In genomic region chr13:90717451-90717936, GRCh38 we compare ENCODE assay signal across 12 cellular contexts.
DNase-seq lines count a peak whose midpoint lies in the region; ATAC-seq and TF ChIP-seq lines count a peak whose summit lies in the region.
"Had no signal": no experiment of that assay in that cellular context is flagged by ENCODE, and none has a peak within 500 bp of the region (broad histone marks: within the 10 kb centered on the region; RNA-seq: fewer than 3 reads in every experiment).

No MANE protein-coding gene starts in this region.

- CTCF ChIA-PET in Caco-2 (lab: Charles Lee) = no interaction called here

- no peak overlapping the region for H3K4me3 ChIP-seq in Caco-2 (ENCODE audit: low read depth, low read length)
- H3K4me3 ChIP-seq: psoas muscle had no signal

- DNase-seq in Caco-2 (no peak), NCI-H69 (lab: John Stamatoyannopoulos, UW) (peak; percentile 21), epithelial cell of prostate (ENCODE audit: low read depth, low spot score) (peak; percentile 26), COR-L47 (lab: John Stamatoyannopoulos, UW) (no peak), OCI-M1 (lab: John Stamatoyannopoulos, UW) (no peak)
- DNase-seq in stimulated activated CD4-positive, alpha-beta T cell treated with anti-CD3 and anti-CD28 coated beads, Interleukin-2, amount 100 ng/mL, for 24 hours = no peak
- DNase-seq: aorta, GOT3, NCI-H2029 treated with DMSO at 0.1 percent for 48 hours, psoas muscle had no signal

- H3K36me3 ChIP-seq in Caco-2 (ENCODE audit: control insufficient read depth, insufficient read depth, low read length) = no peaks in the 10 kb centered on the region

- intact Hi-C loops in Caco-2 (cut with micrococcal nuclease; ENCODE audit: unreplicated experiment) = loop anchor here (5.0 kb wide), 1 partner anchor 150 kb away; no protein-coding TSS in a partner anchor

- H3K4me1 Mint-ChIP-seq in Caco-2 (ENCODE audit: low read depth, unreplicated experiment) = peaks cover 16% of the 10 kb centered on the region
- H3K4me1 Mint-ChIP-seq in nephron = peaks cover 13% of the 10 kb centered on the region

- BruUV-seq in Caco-2 (replicated peaks; lab: Mats Ljungman, UMichigan) = no TSS peak

- H3K27ac ChIP-seq in epithelial cell of prostate = no peak overlapping the region
- H3K27ac ChIP-seq: psoas muscle had no signal

- TF ChIP-seq CTCF in Caco-2 (IDR thresholded peaks at IDR 0.05; ENCODE audit: insufficient read depth in 1 of 2, low read depth in 1 of 2, low read length in 1 of 2, severe bottlenecking in 1 of 2, unreplicated experiment in 1 of 2) = no peak
- no peak for TF ChIP-seq CTCF in nephron (IDR thresholded peaks at IDR 0.05; ENCODE audit: unreplicated experiment in 3 of 3)

- H3K36me3 Mint-ChIP-seq in Caco-2 (ENCODE audit: insufficient read depth, unreplicated experiment) (no peaks in the 10 kb centered on the region), nephron (ENCODE audit: low read depth) (no peaks in the 10 kb centered on the region)

- H3K4me3 Mint-ChIP-seq in Caco-2 (ENCODE audit: unreplicated experiment) = no peak overlapping the region
- H3K4me3 Mint-ChIP-seq in nephron = no peak overlapping the region

- H3K27me3 ChIP-seq in Caco-2 (replicated peaks; ENCODE audit: control insufficient read depth, insufficient read depth, low read length) = no peaks in the 10 kb centered on the region

- H3K9me3 Mint-ChIP-seq in Caco-2 (ENCODE audit: unreplicated experiment) (no peaks in the 10 kb centered on the region), nephron (no peaks in the 10 kb centered on the region)

- POLR2A ChIA-PET in Caco-2 (lab: Charles Lee) = no interaction called here

- H3K27ac Mint-ChIP-seq in Caco-2 (ENCODE audit: unreplicated experiment) (peak overlapping the region; percentile 40), nephron (peak overlapping the region; percentile 66 to 93 (median 70))

- peaks cover 12% of the 10 kb centered on the region; the same call in 1 of the 2 replicates for H3K4me1 ChIP-seq in Caco-2
- H3K4me1 ChIP-seq: psoas muscle had no signal

- no peaks in the 10 kb centered on the region for H3K27me3 Mint-ChIP-seq in Caco-2 (ENCODE audit: insufficient read depth, unreplicated experiment)
- H3K27me3 Mint-ChIP-seq in nephron (ENCODE audit: low read depth) = no peaks in the 10 kb centered on the region

- H3K9me3 ChIP-seq in Caco-2 = no peaks in the 10 kb centered on the region
- H3K9me3 ChIP-seq: psoas muscle had no signal

- ATAC-seq in GM18502 (IDR thresholded peaks at IDR 0.05; ENCODE audit: poor library complexity, unreplicated experiment) = no peak
- ATAC-seq: psoas muscle had no signal

Comparison
In these comparisons a context has a peak if more than half of its experiments do, and no peak if none do; other contexts are left out.
1. DNase-seq: peak in NCI-H69 (single experiment) and epithelial cell of prostate (single experiment); none in Caco-2 (0 of 2), COR-L47 (single experiment), OCI-M1 (single experiment) and stimulated activated CD4-positive, alpha-beta T cell treated with anti-CD3 and anti-CD28 coated beads, Interleukin-2, amount 100 ng/mL, for 24 hours (0 of 2).